8 cellular contexts compared by ENCODE assay signal in genomic region chr2:120441744-120442471, GRCh38.
DNase-seq lines count a peak whose midpoint lies in the region; ATAC-seq and TF ChIP-seq lines count a peak whose summit lies in the region.

No MANE protein-coding gene starts in this region.

- no peak overlapping the region for H3K27ac ChIP-seq in esophagus (ENCODE audit: low read depth in 2 of 2, low read length in 1 of 2)

- 6 to 7% methylated on average over 41 of the region's 41 CpGs for WGBS in esophagus, 2 donors

- in situ Hi-C loops in KBM-7 (cut with MboI; ENCODE audit: low pct_unique_long_range_greater_than_20kb, low sequenced_read_pairs), result no loop called here

- H3K9me3 ChIP-seq in esophagus (ENCODE audit: control insufficient read depth in 2 of 2, insufficient read depth in 1 of 2, low read depth in 1 of 2, low read length in 1 of 2), result no peaks in the 10 kb centered on the region
- H3K9me3 ChIP-seq in mucosa of stomach (ENCODE audit: control insufficient read depth, low read length), result no peaks in the 10 kb centered on the region

- intact Hi-C loops in Calu3 (cut with micrococcal nuclease; ENCODE audit: unreplicated experiment) (no loop called here), posterior vena cava (cut with DNase I) (no loop called here)

- peak overlapping the region; percentile 40 to 44 for H3K4me3 ChIP-seq in esophagus (ENCODE audit: low read depth in 1 of 2, low read length in 2 of 2)
- peak overlapping the region; percentile 51 for H3K4me3 ChIP-seq in mucosa of stomach (ENCODE audit: low read length)

- peaks cover 0 to 3% of the 10 kb centered on the region in 2 donors for H3K27me3 ChIP-seq in esophagus (ENCODE audit: control insufficient read depth in 1 of 2, insufficient read depth in 2 of 2, low read length in 2 of 2)
- peaks cover 27% of the 10 kb centered on the region for H3K27me3 ChIP-seq in mucosa of stomach (ENCODE audit: control insufficient read depth, insufficient read depth, low read length)

- no peak for ATAC-seq in HG03460 (IDR thresholded peaks at IDR 0.05; ENCODE audit: unreplicated experiment)

- H3K36me3 ChIP-seq in esophagus (ENCODE audit: control insufficient read depth in 2 of 2, insufficient read depth in 2 of 2, low read length in 1 of 2) (no peaks in the 10 kb centered on the region), mucosa of stomach (ENCODE audit: control insufficient read depth, insufficient read depth, low read length) (no peaks in the 10 kb centered on the region)

- peak overlapping the region; percentile 69 for H3K4me3 Mint-ChIP-seq in Calu3 (ENCODE audit: low read depth, unreplicated experiment)

- BruUV-seq in Calu3 (replicated peaks; lab: Mats Ljungman, UMichigan), result no TSS peak

- H3K27ac Mint-ChIP-seq in Calu3 (ENCODE audit: unreplicated experiment), result no peak overlapping the region

- CTCF ChIA-PET in Calu3 (lab: Charles Lee), result interaction anchor here (0.6 kb wide), 1 partner anchor 643 kb away, joined by 5 read pairs; no protein-coding TSS in a partner anchor

- H3K9ac ChIP-seq in mucosa of stomach (ENCODE audit: low read length), result peak overlapping the region; percentile 70

- H3K4me1 ChIP-seq in esophagus (ENCODE audit: control insufficient read depth in 2 of 2, insufficient read depth in 2 of 2, low read length in 1 of 2) (peaks cover 2 to 5% of the 10 kb centered on the region in 2 donors), mucosa of stomach (ENCODE audit: control insufficient read depth, insufficient read depth, low read length) (peaks cover 17% of the 10 kb centered on the region)

- DNase-seq in Calu3, result peak; percentile 65
- peak; percentile 71 for DNase-seq in NCI-H510A (lab: John Stamatoyannopoulos, UW)
- no peak for DNase-seq in posterior vena cava (ENCODE audit: low spot score)
- no peak for DNase-seq in cerebellar cortex (ENCODE audit: low spot score)
- DNase-seq in KBM-7, result no peak

- H3K4me1 Mint-ChIP-seq in Calu3 (ENCODE audit: low read depth, unreplicated experiment), result peaks cover 9% of the 10 kb centered on the region

- peaks cover 79% of the 10 kb centered on the region for H3K27me3 Mint-ChIP-seq in Calu3 (ENCODE audit: unreplicated experiment)

- peaks cover 8% of the 10 kb centered on the region for H3K36me3 Mint-ChIP-seq in Calu3 (ENCODE audit: insufficient read depth, unreplicated experiment)

- H3K9me3 Mint-ChIP-seq in Calu3 (ENCODE audit: low read depth, unreplicated experiment), result no peaks in the 10 kb centered on the region

- TF ChIP-seq CTCF in Calu3 (IDR thresholded peaks at IDR 0.05; ENCODE audit: unreplicated experiment), result no peak

Comparison
In these comparisons a context has a peak if more than half of its experiments do, and no peak if none do; other contexts are left out.
1. DNase-seq: peak in Calu3 (single experiment) and NCI-H510A (single experiment); none in posterior vena cava (single experiment), cerebellar cortex (single experiment) and KBM-7 (single experiment).